Comparison of ENCODE assay signal across 9 cellular contexts in the genomic region with DNA sequence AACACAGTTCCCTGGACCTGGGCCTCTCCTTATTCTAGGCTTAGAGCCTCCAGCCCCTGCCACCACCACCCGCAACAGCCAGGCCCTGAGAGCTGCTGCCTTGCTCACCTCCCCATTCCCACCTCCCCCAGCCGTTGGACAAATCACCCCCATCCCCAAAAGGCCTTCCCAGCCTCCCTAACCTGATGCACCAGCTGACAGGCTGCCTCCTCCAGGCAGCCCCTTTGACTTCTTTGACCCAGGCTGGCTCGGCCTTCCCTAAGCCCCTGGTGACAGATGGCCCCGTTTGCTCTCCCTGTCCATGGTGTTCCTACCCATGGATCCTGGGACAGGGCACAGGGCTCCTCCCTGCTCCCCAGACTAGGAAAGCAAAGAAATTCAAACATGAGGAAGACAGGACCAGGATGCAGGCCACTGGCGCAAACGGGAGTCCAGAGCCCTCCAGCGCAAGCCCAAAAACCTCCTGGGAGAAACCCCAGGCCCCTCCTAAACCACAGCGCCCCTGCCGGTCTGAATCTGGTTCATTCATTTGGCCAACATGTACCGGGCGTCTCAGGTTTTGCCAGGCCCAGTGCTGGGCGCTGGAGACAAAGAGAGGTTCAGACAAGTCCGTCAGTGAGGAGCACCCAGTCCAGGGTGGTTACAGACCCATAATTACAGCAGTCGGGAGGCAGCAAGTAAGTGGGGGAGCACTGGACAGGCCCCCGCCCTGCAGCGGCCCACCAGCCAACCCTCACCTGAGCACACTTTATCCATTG. TPM values are rescaled to one million over a fixed set of nuclear protein-coding genes. Genes with fewer than 3 reads are reported as not detected.
A peak's percentile ranks its signal among the peaks of the same experiment; 100 is the strongest.
DNase-seq lines count a peak whose midpoint lies in the region; ATAC-seq, FAIRE-seq and TF ChIP-seq lines count a peak whose summit lies in the region.
"Had no signal": no experiment of that assay in that cellular context is flagged by ENCODE, and none has a peak within 500 bp of the region (broad histone marks: within the 10 kb centered on the region; RNA-seq: fewer than 3 reads in every experiment).

No MANE protein-coding gene starts in this region.

- no peak for TF ChIP-seq EP300 in suprapubic skin (IDR thresholded peaks at IDR 0.05)

- POLR2A ChIA-PET in activated CD4-positive, alpha-beta T cell treated with anti-CD3 and anti-CD28 coated beads, Interleukin-2, amount 10 ng/mL, durations not matched to agents 7 days and 5 days (lab: Charles Lee) = no interaction called here
- POLR2A ChIA-PET in activated CD8-positive, alpha-beta T cell treated with anti-CD3 and anti-CD28 coated beads, Interleukin-2, amount 10 ng/mL, durations not matched to agents 7 days and 5 days (lab: Charles Lee) = no interaction called here

- H3K27ac Mint-ChIP-seq in activated CD4-positive, alpha-beta T cell treated with anti-CD3 and anti-CD28 coated beads, Interleukin-2, amount 10 ng/mL, durations not matched to agents 7 days and 5 days = peak overlapping the region; percentile 25
- peak overlapping the region; percentile 82 for H3K27ac Mint-ChIP-seq in activated CD8-positive, alpha-beta T cell treated with anti-CD3 and anti-CD28 coated beads, Interleukin-2, amount 10 ng/mL, durations not matched to agents 7 days and 5 days
- H3K27ac Mint-ChIP-seq in immature natural killer cell = peak overlapping the region in 5 of 6 donors; percentile 32 to 82 (median 68)

- peaks cover 38% of the 10 kb centered on the region for H3K4me1 Mint-ChIP-seq in activated CD4-positive, alpha-beta T cell treated with anti-CD3 and anti-CD28 coated beads, Interleukin-2, amount 10 ng/mL, durations not matched to agents 7 days and 5 days
- H3K4me1 Mint-ChIP-seq in activated CD8-positive, alpha-beta T cell treated with anti-CD3 and anti-CD28 coated beads, Interleukin-2, amount 10 ng/mL, durations not matched to agents 7 days and 5 days (ENCODE audit: low read depth) = peaks cover 37% of the 10 kb centered on the region
- H3K4me1 Mint-ChIP-seq in immature natural killer cell = peaks cover 28 to 43% of the 10 kb centered on the region in 2 donors

- no peak overlapping the region for H3K27ac ChIP-seq in suprapubic skin

- FAIRE-seq in GM12891 (lab: Jason Lieb, UNC) = no peak

- peaks cover 6% of the 10 kb centered on the region for H3K36me3 Mint-ChIP-seq in activated CD4-positive, alpha-beta T cell treated with anti-CD3 and anti-CD28 coated beads, Interleukin-2, amount 10 ng/mL, durations not matched to agents 7 days and 5 days (ENCODE audit: low read depth)
- peaks cover 18% of the 10 kb centered on the region for H3K36me3 Mint-ChIP-seq in activated CD8-positive, alpha-beta T cell treated with anti-CD3 and anti-CD28 coated beads, Interleukin-2, amount 10 ng/mL, durations not matched to agents 7 days and 5 days (ENCODE audit: low read depth)
- no peaks in the 10 kb centered on the region for H3K36me3 Mint-ChIP-seq in immature natural killer cell

- peaks cover 82% of the 10 kb centered on the region for H3K4me1 ChIP-seq in suprapubic skin

- no peaks in the 10 kb centered on the region for H3K9me3 Mint-ChIP-seq in activated CD4-positive, alpha-beta T cell treated with anti-CD3 and anti-CD28 coated beads, Interleukin-2, amount 10 ng/mL, durations not matched to agents 7 days and 5 days
- no peaks in the 10 kb centered on the region for H3K9me3 Mint-ChIP-seq in activated CD8-positive, alpha-beta T cell treated with anti-CD3 and anti-CD28 coated beads, Interleukin-2, amount 10 ng/mL, durations not matched to agents 7 days and 5 days (ENCODE audit: insufficient read depth)
- H3K9me3 Mint-ChIP-seq in immature natural killer cell = no peaks in the 10 kb centered on the region

- peaks cover 35% of the 10 kb centered on the region for H3K36me3 ChIP-seq in suprapubic skin

- WGBS in suprapubic skin = 75% methylated on average over 14 of the region's 16 CpGs

- no peaks in the 10 kb centered on the region for H3K27me3 Mint-ChIP-seq in activated CD4-positive, alpha-beta T cell treated with anti-CD3 and anti-CD28 coated beads, Interleukin-2, amount 10 ng/mL, durations not matched to agents 7 days and 5 days
- H3K27me3 Mint-ChIP-seq in activated CD8-positive, alpha-beta T cell treated with anti-CD3 and anti-CD28 coated beads, Interleukin-2, amount 10 ng/mL, durations not matched to agents 7 days and 5 days (ENCODE audit: low read depth) = no peaks in the 10 kb centered on the region
- peaks cover 0 to 10% (median 0%) of the 10 kb centered on the region in 3 donors for H3K27me3 Mint-ChIP-seq in immature natural killer cell (ENCODE audit: low read depth in 3 of 3)

- peak overlapping the region; percentile 92 for H3K4me3 ChIP-seq in suprapubic skin

- no peak for ATAC-seq in activated CD8-positive, alpha-beta T cell treated with anti-CD3 and anti-CD28 coated beads, Interleukin-2, amount 10 ng/mL, durations not matched to agents 7 days and 5 days

- no peaks in the 10 kb centered on the region for H3K9me3 ChIP-seq in suprapubic skin

- H3K27me3 ChIP-seq in suprapubic skin = no peaks in the 10 kb centered on the region

- H3K4me3 Mint-ChIP-seq in activated CD4-positive, alpha-beta T cell treated with anti-CD3 and anti-CD28 coated beads, Interleukin-2, amount 10 ng/mL, durations not matched to agents 7 days and 5 days = peak overlapping the region; percentile 89
- H3K4me3 Mint-ChIP-seq in activated CD8-positive, alpha-beta T cell treated with anti-CD3 and anti-CD28 coated beads, Interleukin-2, amount 10 ng/mL, durations not matched to agents 7 days and 5 days = peak overlapping the region; percentile 94
- peak overlapping the region; percentile 58 to 91 (median 90) for H3K4me3 Mint-ChIP-seq in immature natural killer cell

- TF ChIP-seq CTCF in suprapubic skin (IDR thresholded peaks at IDR 0.05) = no peak

- TF ChIP-seq POLR2A in suprapubic skin (IDR thresholded peaks at IDR 0.05) (no peak), GM12891 (IDR thresholded peaks at IDR 0.05; ENCODE audit: low read depth, low read length) (no peak)

- DNase-seq in activated CD4-positive, alpha-beta T cell treated with anti-CD3 and anti-CD28 coated beads, Interleukin-2, amount 10 ng/mL, durations not matched to agents 7 days and 5 days = no peak
- DNase-seq in activated CD4-positive, alpha-beta T cell treated with anti-CD3 and anti-CD28 coated beads, Interleukin-2, amount 50 U/mL, for 4 hours = no peak
- DNase-seq in activated CD8-positive, alpha-beta T cell treated with anti-CD3 and anti-CD28 coated beads, Interleukin-2, amount 10 ng/mL, durations not matched to agents 7 days and 5 days = no peak
- DNase-seq in immature natural killer cell (no peak), suprapubic skin (ENCODE audit: low spot score in 2 of 2) (no peak), GM12891 (ENCODE audit: insufficient read length, low spot score) (no peak), NCI-H510A (lab: John Stamatoyannopoulos, UW) (no peak), mesenteric fat pad (ENCODE audit: low spot score) (no peak)
- DNase-seq: OCI-M1 had no signal

- CTCF ChIA-PET in activated CD4-positive, alpha-beta T cell treated with anti-CD3 and anti-CD28 coated beads, Interleukin-2, amount 10 ng/mL, durations not matched to agents 7 days and 5 days (lab: Charles Lee) = no interaction called here
- CTCF ChIA-PET in activated CD8-positive, alpha-beta T cell treated with anti-CD3 and anti-CD28 coated beads, Interleukin-2, amount 10 ng/mL, durations not matched to agents 7 days and 5 days (lab: Charles Lee) = interaction anchor here (0.6 to 2.2 kb wide), 3 partner anchors 23 to 26 kb away, joined by 3 to 7 read pairs (median 3); no protein-coding TSS in a partner anchor

TF ChIP-seq in GM12891, 5 proteins besides CTCF, POLR2A, EP300 and RAD21:
- no peak for TF ChIP-seq TAF1 (IDR thresholded peaks at IDR 0.05; ENCODE audit: low read depth, low read length)
- no peak for TF ChIP-seq SPI1 (IDR thresholded peaks at IDR 0.05; ENCODE audit: low read depth, low read length)
- no peak for TF ChIP-seq POU2F2 (IDR thresholded peaks at IDR 0.05; ENCODE audit: low read depth, low read length)
- TF ChIP-seq PAX5 (IDR thresholded peaks at IDR 0.05; ENCODE audit: insufficient read depth, low read length, severe bottlenecking) = no peak
- no peak for TF ChIP-seq POLR2AphosphoS5 (IDR thresholded peaks at IDR 0.05; ENCODE audit: low read depth, low read length)

RNA-seq across cellular contexts. Expression of gene AKT1, which starts 2.4 kb away (rescaled TPM):
- 100 to 1,000 TPM; 159 to 166 TPM for total RNA-seq in activated CD4-positive, alpha-beta T cell treated with anti-CD3 and anti-CD28 coated beads, Interleukin-2, amount 10 ng/mL, durations not matched to agents 7 days and 5 days
- 100 to 1,000 TPM; 217 to 222 TPM for total RNA-seq in activated CD8-positive, alpha-beta T cell treated with anti-CD3 and anti-CD28 coated beads, Interleukin-2, amount 10 ng/mL, durations not matched to agents 7 days and 5 days
- polyA plus RNA-seq in immature natural killer cell = 10 to 100 TPM; 14.8 to 23.3 (median 21.3) TPM
- total RNA-seq in suprapubic skin (10 to 100 TPM; 63.1 to 77.6 (median 70.4) TPM), mesenteric fat pad (170 TPM)
- 47.1 TPM for polyA plus RNA-seq in GM12891 (2012; ENCODE audit: low read depth, missing spikeins)

RNA-seq across cellular contexts. Expression of gene ZBTB42, which starts 7.8 kb away (rescaled TPM):
- 1 to 10 TPM; 4.5 to 5.8 TPM for total RNA-seq in activated CD4-positive, alpha-beta T cell treated with anti-CD3 and anti-CD28 coated beads, Interleukin-2, amount 10 ng/mL, durations not matched to agents 7 days and 5 days
- 1 to 10 TPM; 5.3 TPM for total RNA-seq in activated CD8-positive, alpha-beta T cell treated with anti-CD3 and anti-CD28 coated beads, Interleukin-2, amount 10 ng/mL, durations not matched to agents 7 days and 5 days
- polyA plus RNA-seq in immature natural killer cell = 1 to 10 TPM in 2 of 3 donors, under 1 TPM in 1; 0.25 to 2.4 (median 2.0) TPM
- total RNA-seq in suprapubic skin (1 to 10 TPM; 3.7 to 9.8 (median 7.8) TPM), mesenteric fat pad (5.9 TPM)
- polyA plus RNA-seq in GM12891 (2012; ENCODE audit: low read depth, missing spikeins) = 0.13 TPM

RNA-seq across cellular contexts. Expression of gene SIVA1, which starts 40.2 kb away (rescaled TPM):
- total RNA-seq in activated CD4-positive, alpha-beta T cell treated with anti-CD3 and anti-CD28 coated beads, Interleukin-2, amount 10 ng/mL, durations not matched to agents 7 days and 5 days = 100 to 1,000 TPM in 1 of 2 experiments, 10 to 100 TPM in 1; 84.7 to 135 TPM
- 100 to 1,000 TPM; 175 to 186 TPM for total RNA-seq in activated CD8-positive, alpha-beta T cell treated with anti-CD3 and anti-CD28 coated beads, Interleukin-2, amount 10 ng/mL, durations not matched to agents 7 days and 5 days
- polyA plus RNA-seq in immature natural killer cell = 100 to 1,000 TPM; 155 to 321 (median 203) TPM
- 100 to 1,000 TPM in 3 of 4 donors, 10 to 100 TPM in 1; 94.0 to 159 (median 142) TPM for total RNA-seq in suprapubic skin
- polyA plus RNA-seq in GM12891 (2012; ENCODE audit: low read depth, missing spikeins) = 76.5 TPM
- 60.0 TPM for total RNA-seq in mesenteric fat pad

Comparison
In these comparisons a context has a peak if more than half of its experiments do, and no peak if none do; other contexts are left out.
1. H3K27ac Mint-ChIP-seq: peak in every context shown above with its lines; median percentile 82 in activated CD8-positive, alpha-beta T cell treated with anti-CD3 and anti-CD28 coated beads, Interleukin-2, amount 10 ng/mL, durations not matched to agents 7 days and 5 days; 68 in immature natural killer cell; 25 in activated CD4-positive, alpha-beta T cell treated with anti-CD3 and anti-CD28 coated beads, Interleukin-2, amount 10 ng/mL, durations not matched to agents 7 days and 5 days.